Comparison of ENCODE assay signal across 33 cellular contexts in genomic region chr15:63755162-63755561, GRCh38.
"Had no signal": no experiment of that assay in that cellular context is flagged by ENCODE, and none has a peak within 500 bp of the region (broad histone marks: within the 10 kb centered on the region; RNA-seq: fewer than 3 reads in every experiment).

No MANE protein-coding gene starts in this region.

- H3K4me3 Mint-ChIP-seq: activated CD4-positive, alpha-beta memory T cell treated with anti-CD3 and anti-CD28 coated beads for 36 hours; activated CD4-positive, alpha-beta T cell treated with anti-CD3 and anti-CD28 coated beads for 36 hours; activated CD4-positive, alpha-beta T cell treated with anti-CD3 and anti-CD28 coated beads, Interleukin-2, amount 10 ng/mL, durations not matched to agents 24 days and 14 days; activated naive CD8-positive, alpha-beta T cell; activated T-cell treated with anti-CD3 and anti-CD28 coated beads, Interleukin-2, amount 50 U/mL, for 4 hours; activated T-helper 17 cell treated with anti-CD3 and anti-CD28 coated beads, Interleukin-2, amount 50 U/mL, for 72 hours; effector memory CD8-positive, alpha-beta T cell; T-helper 2 cell treated with Interferon-gamma antibody and Interleukin-4, amounts not matched to agents 5 μg/mL and 100 μg/mL, for 36 hours had no signal

- ATAC-seq: activated CD4-positive, alpha-beta T cell treated with anti-CD3 and anti-CD28 coated beads for 36 hours; activated T-cell treated with anti-CD3 and anti-CD28 coated beads, Interleukin-2, amount 50 U/mL, for 4 hours; activated T-helper 17 cell treated with anti-CD3 and anti-CD28 coated beads, Interleukin-2, amount 50 U/mL, for 72 hours; effector memory CD8-positive, alpha-beta T cell; foreskin keratinocyte; gastrocnemius medialis; heart left ventricle; T-helper 17 cell had no signal

- H3K9me3 ChIP-seq: esophagus muscularis mucosa, gastrocnemius medialis, heart left ventricle had no signal

- H3K9me3 Mint-ChIP-seq: activated CD4-positive, alpha-beta memory T cell treated with anti-CD3 and anti-CD28 coated beads for 36 hours; activated CD4-positive, alpha-beta T cell treated with anti-CD3 and anti-CD28 coated beads, Interleukin-2, amount 10 ng/mL, durations not matched to agents 24 days and 14 days; activated T-cell treated with anti-CD3 and anti-CD28 coated beads, Interleukin-2, amount 50 U/mL, for 4 hours; activated T-helper 17 cell treated with anti-CD3 and anti-CD28 coated beads, Interleukin-2, amount 50 U/mL, for 72 hours; effector memory CD8-positive, alpha-beta T cell; T-helper 2 cell treated with Interferon-gamma antibody and Interleukin-4, amounts not matched to agents 5 μg/mL and 100 μg/mL, for 36 hours had no signal

- H3K36me3 Mint-ChIP-seq: activated naive CD8-positive, alpha-beta T cell had no signal

- H3K4me1 Mint-ChIP-seq: activated CD4-positive, alpha-beta T cell treated with anti-CD3 and anti-CD28 coated beads for 36 hours; activated T-helper 17 cell treated with anti-CD3 and anti-CD28 coated beads, Interleukin-2, amount 50 U/mL, for 72 hours had no signal

- H3K27ac Mint-ChIP-seq: activated CD4-positive, alpha-beta memory T cell treated with anti-CD3 and anti-CD28 coated beads for 36 hours; activated CD4-positive, alpha-beta T cell treated with anti-CD3 and anti-CD28 coated beads for 36 hours; activated CD4-positive, alpha-beta T cell treated with anti-CD3 and anti-CD28 coated beads, Interleukin-2, amount 10 ng/mL, durations not matched to agents 24 days and 14 days; activated T-helper 17 cell treated with anti-CD3 and anti-CD28 coated beads, Interleukin-2, amount 50 U/mL, for 72 hours; T-helper 17 cell; T-helper 2 cell treated with Interferon-gamma antibody and Interleukin-4, amounts not matched to agents 5 μg/mL and 100 μg/mL, for 36 hours had no signal

- H3K27ac ChIP-seq: brain microvascular endothelial cell, esophagus muscularis mucosa, foreskin keratinocyte, heart left ventricle had no signal

- FAIRE-seq: astrocyte, bronchial epithelial cell, colon had no signal

- H3K27me3 ChIP-seq: brain microvascular endothelial cell, esophagus muscularis mucosa, foreskin keratinocyte, gastrocnemius medialis, heart left ventricle had no signal

- H3K4me3 ChIP-seq: esophagus muscularis mucosa, gastrocnemius medialis, heart left ventricle had no signal

- H3K27me3 Mint-ChIP-seq: activated CD4-positive, alpha-beta memory T cell treated with anti-CD3 and anti-CD28 coated beads for 36 hours; activated CD4-positive, alpha-beta T cell treated with anti-CD3 and anti-CD28 coated beads for 36 hours; activated CD4-positive, alpha-beta T cell treated with anti-CD3 and anti-CD28 coated beads, Interleukin-2, amount 10 ng/mL, durations not matched to agents 24 days and 14 days; activated naive CD8-positive, alpha-beta T cell; activated T-helper 17 cell treated with anti-CD3 and anti-CD28 coated beads, Interleukin-2, amount 50 U/mL, for 72 hours; effector memory CD8-positive, alpha-beta T cell; T-helper 17 cell had no signal

- H3K4me1 ChIP-seq: foreskin keratinocyte had no signal

- DNase-seq: activated CD4-positive, alpha-beta memory T cell treated with anti-CD3 and anti-CD28 coated beads for 36 hours; activated CD4-positive, alpha-beta T cell treated with anti-CD3 and anti-CD28 coated beads for 36 hours; activated CD4-positive, alpha-beta T cell treated with anti-CD3 and anti-CD28 coated beads, Interleukin-2, amount 10 ng/mL, durations not matched to agents 24 days and 14 days; activated CD4-positive, CD25-positive, alpha-beta regulatory T cell; activated CD4-positive, CD25-positive, alpha-beta regulatory T cell treated with anti-CD3 and anti-CD28 coated beads, Interleukin-2, amount 50 U/mL, for 72 hours; activated CD8-positive, alpha-beta memory T cell treated with anti-CD3 and anti-CD28 coated beads for 24 hours; activated effector memory CD4-positive, alpha-beta T cell treated with Interleukin-2 at 50 U/mL for 16 hours; activated gamma-delta T cell treated with Interleukin-2 at 50 U/mL for 16 hours; activated naive CD4-positive, alpha-beta T cell treated with anti-CD3 and anti-CD28 coated beads, Interleukin-2, amount 50 U/mL, for 16 hours; activated naive CD4-positive, alpha-beta T cell treated with Interleukin-2 at 50 U/mL for 16 hours; activated T-cell treated with anti-CD3 and anti-CD28 coated beads, Interleukin-2, amount 50 U/mL, for 4 hours; amniotic stem cell; anterior cingulate cortex; brain microvascular endothelial cell; cortex of kidney; dermis blood vessel endothelial cell; effector CD4-positive, alpha-beta T cell; effector memory CD8-positive, alpha-beta T cell; erythroblast; foreskin keratinocyte; gastrocnemius medialis; glutamatergic neuron; heart left ventricle; T-helper 1 cell; T-helper 17 cell; T1000 had no signal
